In genomic region chr20:36754656-36755222, GRCh38 we compare ENCODE assay signal across 1 cellular context.
TF ChIP-seq lines count a peak whose summit lies in the region.

No MANE protein-coding gene starts in this region.

TF ChIP-seq in HepG2, 621 proteins besides CTCF, POLR2A, EP300 and RAD21 (continued from another document and continues in another):
- TF ChIP-seq ZNF687 (CRISPR knock-in tag; IDR thresholded peaks at IDR 0.05) (no peak), IRF1 (CRISPR knock-in tag; IDR thresholded peaks at IDR 0.05; ENCODE audit: low read depth) (no peak), ZNF546 (CRISPR knock-in tag; conservative IDR thresholded peaks at IDR 0.05) (no peak), DR1 (CRISPR knock-in tag; IDR thresholded peaks at IDR 0.05) (no peak), FOXO1 (CRISPR knock-in tag; IDR thresholded peaks at IDR 0.05) (no peak), TFAP4 (IDR thresholded peaks at IDR 0.05; ENCODE audit: borderline replicate concordance, low read depth) (peak; percentile 65; the same call in 1 of the 2 replicates), KLF6 (CRISPR knock-in tag; IDR thresholded peaks at IDR 0.05) (peak; percentile 73; the same call in 1 of the 2 replicates), MIER2 (CRISPR knock-in tag; IDR thresholded peaks at IDR 0.05) (0 out of 2 replicates have a peak, but pooled peaks have one; percentile 35), HES4 (CRISPR knock-in tag; IDR thresholded peaks at IDR 0.05; ENCODE audit: borderline replicate concordance) (no peak), GATAD1 (CRISPR knock-in tag; IDR thresholded peaks at IDR 0.05) (peak; percentile 39; the same call in 1 of the 2 replicates), FOXM1 (CRISPR knock-in tag; IDR thresholded peaks at IDR 0.05) (no peak), HOMEZ (CRISPR knock-in tag; IDR thresholded peaks at IDR 0.05; ENCODE audit: low read depth) (peak; percentile 55; the same call in 1 of the 2 replicates), ZNF251 (CRISPR knock-in tag; IDR thresholded peaks at IDR 0.05) (no peak; the same call in 1 of the 2 replicates), ZNF614 (CRISPR knock-in tag; IDR thresholded peaks at IDR 0.05; ENCODE audit: borderline replicate concordance) (peak; percentile 44; the same call in 1 of the 2 replicates), RFX1 (IDR thresholded peaks at IDR 0.05) (no peak), HNF4A (CRISPR knock-in tag; IDR thresholded peaks at IDR 0.05) (peak; percentile 70), ATF5 (CRISPR knock-in tag; IDR thresholded peaks at IDR 0.05; ENCODE audit: low read depth) (0 out of 2 replicates have a peak, but pooled peaks have one; percentile 57), ZBTB49 (CRISPR knock-in tag; IDR thresholded peaks at IDR 0.05; ENCODE audit: borderline replicate concordance) (no peak), RARG (CRISPR knock-in tag; IDR thresholded peaks at IDR 0.05; ENCODE audit: low read depth) (0 out of 2 replicates have a peak, but pooled peaks have one; percentile 48), NFE2L2 (IDR thresholded peaks at IDR 0.05; ENCODE audit: low read length) (no peak), MIXL1 (CRISPR knock-in tag; IDR thresholded peaks at IDR 0.05) (0 out of 2 replicates have a peak, but pooled peaks have one; percentile 34), ZSCAN22 (CRISPR knock-in tag; IDR thresholded peaks at IDR 0.05) (0 out of 2 replicates have a peak, but pooled peaks have one; percentile 39), KAT8 (CRISPR knock-in tag; IDR thresholded peaks at IDR 0.05) (peak; percentile 65), JUN (CRISPR knock-in tag; IDR thresholded peaks at IDR 0.05) (0 out of 2 replicates have a peak, but pooled peaks have one; percentile 25), ZNF782 (CRISPR knock-in tag; IDR thresholded peaks at IDR 0.05; ENCODE audit: borderline replicate concordance) (peak; percentile 45; the same call in 1 of the 2 replicates), HNF1A (IDR thresholded peaks at IDR 0.05; ENCODE audit: low read depth) (no peak), HNF1A (CRISPR knock-in tag; IDR thresholded peaks at IDR 0.05; ENCODE audit: borderline replicate concordance) (0 out of 2 replicates have a peak, but pooled peaks have one; percentile 50), XRCC5 (optimal IDR thresholded peaks at IDR 0.05; ENCODE audit: low read length) (peak; percentile 83), ZNF775 (CRISPR knock-in tag; IDR thresholded peaks at IDR 0.05; ENCODE audit: borderline replicate concordance) (0 out of 2 replicates have a peak, but pooled peaks have one; percentile 61), ZBTB46 (CRISPR knock-in tag; IDR thresholded peaks at IDR 0.05; ENCODE audit: borderline replicate concordance) (0 out of 2 replicates have a peak, but pooled peaks have one; percentile 44), GATAD2A (CRISPR knock-in tag; IDR thresholded peaks at IDR 0.05) (peak; percentile 64), ZNF317 (CRISPR knock-in tag; IDR thresholded peaks at IDR 0.05) (no peak), BCL3 (CRISPR knock-in tag; IDR thresholded peaks at IDR 0.05) (peak; percentile 29; the same call in 1 of the 2 replicates), REST (IDR thresholded peaks at IDR 0.05; ENCODE audit: borderline replicate concordance in 1 of 2, low read depth in 1 of 2, low read length in 2 of 2) (no peak)
